Comparison of ENCODE assay signal across 8 cellular contexts in the genomic region with DNA sequence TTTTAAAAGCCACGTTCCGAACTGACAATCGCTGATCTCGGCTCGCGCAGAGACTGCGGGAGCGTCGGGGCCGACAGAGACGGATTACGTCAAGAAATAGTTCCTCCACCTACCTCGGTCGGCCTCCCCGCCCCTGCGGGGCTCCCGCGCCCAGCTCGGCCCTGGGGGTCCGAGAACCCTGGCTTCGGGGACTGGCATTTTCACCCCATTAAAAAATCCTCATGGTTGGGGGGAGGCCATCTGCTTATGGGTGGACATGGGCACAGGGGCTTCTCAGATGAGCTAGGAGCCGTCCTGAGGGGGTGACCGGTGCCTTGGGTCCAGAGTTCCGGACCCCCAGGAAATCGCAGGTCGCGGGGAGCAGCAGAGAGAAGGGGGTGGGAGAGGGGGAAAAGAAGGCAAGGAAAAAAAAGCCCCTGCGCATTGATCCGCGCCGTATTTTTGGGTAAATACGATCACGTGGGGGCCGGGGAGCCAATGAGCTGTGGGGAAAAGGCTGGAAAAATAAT. TPM values are rescaled to one million over a fixed set of nuclear protein-coding genes. Genes with fewer than 3 reads are reported as not detected.
DNase-seq lines count a peak whose midpoint lies in the region; ATAC-seq and TF ChIP-seq lines count a peak whose summit lies in the region.

No MANE protein-coding gene starts in this region.

- WGBS in esophagus muscularis mucosa = 3% methylated on average over 32 of the region's 34 CpGs

- H3K4me1 ChIP-seq in esophagus muscularis mucosa = peaks cover 26 to 50% (median 37%) of the 10 kb centered on the region in 4 donors

- no peaks in the 10 kb centered on the region for H3K36me3 Mint-ChIP-seq in activated T-cell treated with anti-CD3 and anti-CD28 coated beads, Interleukin-2, amount 50 U/mL, for 24 hours (ENCODE audit: low read depth)
- no peaks in the 10 kb centered on the region for H3K36me3 Mint-ChIP-seq in stimulated activated effector memory CD8-positive, alpha-beta T cell treated with anti-CD3 and anti-CD28 coated beads, Interleukin-12 subunit alpha, Interleukin-12 subunit beta, amount 100 ng/mL, for 72 hours

- peaks cover 39% of the 10 kb centered on the region for H3K4me1 Mint-ChIP-seq in activated T-cell treated with anti-CD3 and anti-CD28 coated beads, Interleukin-2, amount 50 U/mL, for 24 hours (ENCODE audit: low read depth)
- H3K4me1 Mint-ChIP-seq in stimulated activated effector memory CD8-positive, alpha-beta T cell treated with anti-CD3 and anti-CD28 coated beads, Interleukin-12 subunit alpha, Interleukin-12 subunit beta, amount 100 ng/mL, for 72 hours = peaks cover 59% of the 10 kb centered on the region

- H3K9me3 ChIP-seq in esophagus muscularis mucosa = no peaks in the 10 kb centered on the region

- intact Hi-C loops in esophagus muscularis mucosa (cut with DNase I) = no loop called here

- H3K27me3 ChIP-seq in esophagus muscularis mucosa = peaks cover 11 to 100% (median 99%) of the 10 kb centered on the region in 4 donors

- H3K27ac Mint-ChIP-seq in activated T-cell treated with anti-CD3 and anti-CD28 coated beads, Interleukin-2, amount 50 U/mL, for 24 hours = no peak overlapping the region
- no peak overlapping the region for H3K27ac Mint-ChIP-seq in stimulated activated effector memory CD8-positive, alpha-beta T cell treated with anti-CD3 and anti-CD28 coated beads, Interleukin-12 subunit alpha, Interleukin-12 subunit beta, amount 100 ng/mL, for 72 hours

- H3K27ac ChIP-seq in esophagus muscularis mucosa (replicated peaks in 1 of 4) (no peak overlapping the region), substantia nigra (ENCODE audit: low read depth, low read length, poor library complexity, severe bottlenecking) (no peak overlapping the region)

- no peak for ATAC-seq in stimulated activated effector memory CD8-positive, alpha-beta T cell treated with anti-CD3 and anti-CD28 coated beads, Interleukin-12 subunit alpha, Interleukin-12 subunit beta, amount 100 ng/mL, for 72 hours
- no peak for ATAC-seq in GM18867 (IDR thresholded peaks at IDR 0.05; ENCODE audit: unreplicated experiment)

- DNase-seq in activated T-cell treated with anti-CD3 and anti-CD28 coated beads, Interleukin-2, amount 50 U/mL, for 24 hours = no peak
- DNase-seq in activated T-cell treated with anti-CD3 and anti-CD28 coated beads, Interleukin-2, amount 50 U/mL, for 1 hour = no peak
- peak; percentile 68 for DNase-seq in NCI-H510A (lab: John Stamatoyannopoulos, UW)
- DNase-seq in esophagus muscularis mucosa (ENCODE audit: extremely low spot score) = no peak
- DNase-seq in stimulated activated effector memory CD8-positive, alpha-beta T cell treated with anti-CD3 and anti-CD28 coated beads, Interleukin-12 subunit alpha, Interleukin-12 subunit beta, amount 100 ng/mL, for 72 hours (ENCODE audit: low spot score in 2 of 2) = no peak
- DNase-seq in substantia nigra (lab: John Stamatoyannopoulos, UW) = no peak
- DNase-seq in hypothalamus (lab: John Stamatoyannopoulos, UW) = no peak

- no peaks in the 10 kb centered on the region for H3K9me3 Mint-ChIP-seq in activated T-cell treated with anti-CD3 and anti-CD28 coated beads, Interleukin-2, amount 50 U/mL, for 24 hours
- no peaks in the 10 kb centered on the region for H3K9me3 Mint-ChIP-seq in stimulated activated effector memory CD8-positive, alpha-beta T cell treated with anti-CD3 and anti-CD28 coated beads, Interleukin-12 subunit alpha, Interleukin-12 subunit beta, amount 100 ng/mL, for 72 hours

- TF ChIP-seq EP300 in esophagus muscularis mucosa (IDR thresholded peaks at IDR 0.05) = no peak

- peaks cover 100% of the 10 kb centered on the region for H3K27me3 Mint-ChIP-seq in activated T-cell treated with anti-CD3 and anti-CD28 coated beads, Interleukin-2, amount 50 U/mL, for 24 hours

- peak overlapping the region; percentile 53 for H3K4me3 Mint-ChIP-seq in activated T-cell treated with anti-CD3 and anti-CD28 coated beads, Interleukin-2, amount 50 U/mL, for 24 hours
- peak overlapping the region; percentile 58 for H3K4me3 Mint-ChIP-seq in stimulated activated effector memory CD8-positive, alpha-beta T cell treated with anti-CD3 and anti-CD28 coated beads, Interleukin-12 subunit alpha, Interleukin-12 subunit beta, amount 100 ng/mL, for 72 hours

- no peak for TF ChIP-seq POLR2A in esophagus muscularis mucosa (IDR thresholded peaks at IDR 0.05; ENCODE audit: low read depth)

- H3K36me3 ChIP-seq in esophagus muscularis mucosa = no peaks in the 10 kb centered on the region

- TF ChIP-seq CTCF in esophagus muscularis mucosa (IDR thresholded peaks at IDR 0.05) = no peak

- peak overlapping the region; percentile 40 to 54 (median 42) for H3K4me3 ChIP-seq in esophagus muscularis mucosa

RNA-seq across cellular contexts. Expression of a gene that starts 0.3 kb away (rescaled TPM):
- not detected for total RNA-seq in esophagus muscularis mucosa

RNA-seq across cellular contexts. Expression of a gene that starts 9.1 kb away (rescaled TPM):
- total RNA-seq in esophagus muscularis mucosa = not detected

RNA-seq across cellular contexts. Expression of a gene that starts 14.7 kb away (rescaled TPM):
- total RNA-seq in esophagus muscularis mucosa = not detected

RNA-seq across cellular contexts. Expression of a gene that starts 24.9 kb away (rescaled TPM):
- total RNA-seq in esophagus muscularis mucosa = not detected

RNA-seq across cellular contexts. Expression of a gene that starts 26.7 kb away (rescaled TPM):
- total RNA-seq in esophagus muscularis mucosa = not detected
